In the genomic region with DNA sequence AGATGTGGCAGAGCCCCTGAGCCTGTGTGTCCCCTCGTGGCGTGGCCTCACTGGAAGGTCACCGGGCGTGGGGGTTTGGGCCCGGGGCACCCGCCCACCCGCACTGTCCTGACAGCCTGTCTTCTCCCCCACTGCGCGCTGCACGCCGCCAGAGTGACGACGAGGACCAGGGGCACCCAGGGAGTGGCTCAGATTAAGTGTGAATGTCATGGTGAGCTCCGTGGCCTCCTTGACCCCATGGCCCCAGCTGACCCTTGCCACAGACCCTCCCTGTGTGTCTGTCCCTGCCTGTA, we compare ENCODE assay signal across 19 cellular contexts. TPM values are rescaled to one million over a fixed set of nuclear protein-coding genes. Genes with fewer than 3 reads are reported as not detected.
DNase-seq lines count a peak whose midpoint lies in the region; ATAC-seq and TF ChIP-seq lines count a peak whose summit lies in the region.
"Had no signal": no experiment of that assay in that cellular context is flagged by ENCODE, and none has a peak within 500 bp of the region (broad histone marks: within the 10 kb centered on the region; RNA-seq: fewer than 3 reads in every experiment).

No MANE protein-coding gene starts in this region.

- H3K9me3 Mint-ChIP-seq in activated naive CD4-positive, alpha-beta T cell treated with anti-CD3 and anti-CD28 coated beads, Interleukin-2, amount 10 ng/mL, durations not matched to agents 7 days and 5 days: no peaks in the 10 kb centered on the region
- no peaks in the 10 kb centered on the region for H3K9me3 Mint-ChIP-seq in activated naive CD4-positive, alpha-beta T cell treated with anti-CD3 and anti-CD28 coated beads for 36 hours
- no peaks in the 10 kb centered on the region for H3K9me3 Mint-ChIP-seq in stimulated activated naive CD8-positive, alpha-beta T cell treated with anti-CD3 and anti-CD28 coated beads, Interleukin-15, amount 100 ng/mL, for 72 hours
- H3K9me3 Mint-ChIP-seq: CD4-positive, alpha-beta memory T cell; HFFc6 had no signal

- peaks cover 9% of the 10 kb centered on the region for H3K36me3 Mint-ChIP-seq in activated naive CD4-positive, alpha-beta T cell treated with anti-CD3 and anti-CD28 coated beads, Interleukin-2, amount 10 ng/mL, durations not matched to agents 7 days and 5 days
- H3K36me3 Mint-ChIP-seq in activated naive CD4-positive, alpha-beta T cell treated with anti-CD3 and anti-CD28 coated beads for 36 hours (ENCODE audit: low read depth): peaks cover 6% of the 10 kb centered on the region

- H3K27ac ChIP-seq in psoas muscle: peak overlapping the region; percentile 73
- H3K27ac ChIP-seq: 22Rv1 had no signal

- H3K27me3 Mint-ChIP-seq in activated naive CD4-positive, alpha-beta T cell treated with anti-CD3 and anti-CD28 coated beads, Interleukin-2, amount 10 ng/mL, durations not matched to agents 7 days and 5 days: no peaks in the 10 kb centered on the region
- no peaks in the 10 kb centered on the region for H3K27me3 Mint-ChIP-seq in activated naive CD4-positive, alpha-beta T cell treated with anti-CD3 and anti-CD28 coated beads for 36 hours (ENCODE audit: low read depth)
- no peaks in the 10 kb centered on the region for H3K27me3 Mint-ChIP-seq in stimulated activated naive CD8-positive, alpha-beta T cell treated with anti-CD3 and anti-CD28 coated beads, Interleukin-15, amount 100 ng/mL, for 72 hours
- H3K27me3 Mint-ChIP-seq: B cell; CD4-positive, alpha-beta memory T cell had no signal

- CTCF ChIA-PET in activated naive CD4-positive, alpha-beta T cell treated with anti-CD3 and anti-CD28 coated beads, Interleukin-2, amount 10 ng/mL, durations not matched to agents 7 days and 5 days (lab: Charles Lee): no interaction called here
- CTCF ChIA-PET in activated naive CD4-positive, alpha-beta T cell treated with anti-CD3 and anti-CD28 coated beads for 36 hours (lab: Charles Lee): no interaction called here

- DNase-seq in activated naive CD4-positive, alpha-beta T cell treated with anti-CD3 and anti-CD28 coated beads, Interleukin-2, amount 10 ng/mL, durations not matched to agents 7 days and 5 days: no peak
- DNase-seq in activated naive CD4-positive, alpha-beta T cell treated with anti-CD3 and anti-CD28 coated beads for 36 hours: no peak
- no peak for DNase-seq in stimulated activated naive CD8-positive, alpha-beta T cell treated with anti-CD3 and anti-CD28 coated beads, Interleukin-15, amount 100 ng/mL, for 72 hours
- no peak for DNase-seq in stimulated activated naive CD8-positive, alpha-beta T cell treated with anti-CD3 and anti-CD28 coated beads, Interleukin-15, Interleukin-2, amounts not matched to agents 100 U/mL and 50 U/mL, for 24 hours
- DNase-seq in psoas muscle: peak; percentile 14 to 45
- DNase-seq in putamen (ENCODE audit: low spot score): no peak
- DNase-seq: C1 segment of cervical spinal cord; Calu3; CD4-positive, alpha-beta memory T cell; COR-L47; DMS53; DMS79 treated with DMSO at 0.1 percent for 48 hours; GF-D8; GOT3; HFFc6 had no signal

- H3K36me3 ChIP-seq in psoas muscle (ENCODE audit: insufficient read depth in 1 of 2, low read depth in 1 of 2): peaks cover 7 to 60% of the 10 kb centered on the region in 2 donors

- peaks cover 26% of the 10 kb centered on the region for H3K4me1 ChIP-seq in psoas muscle
- H3K4me1 ChIP-seq: HAP-1 had no signal

- no peak for TF ChIP-seq CTCF in psoas muscle (IDR thresholded peaks at IDR 0.05)

- no peak overlapping the region for H3K4me3 Mint-ChIP-seq in activated naive CD4-positive, alpha-beta T cell treated with anti-CD3 and anti-CD28 coated beads, Interleukin-2, amount 10 ng/mL, durations not matched to agents 7 days and 5 days
- no peak overlapping the region for H3K4me3 Mint-ChIP-seq in activated naive CD4-positive, alpha-beta T cell treated with anti-CD3 and anti-CD28 coated beads for 36 hours
- H3K4me3 Mint-ChIP-seq in stimulated activated naive CD8-positive, alpha-beta T cell treated with anti-CD3 and anti-CD28 coated beads, Interleukin-15, amount 100 ng/mL, for 72 hours: no peak overlapping the region
- H3K4me3 Mint-ChIP-seq: B cell; CD4-positive, alpha-beta memory T cell; HFFc6 had no signal

- no peaks in the 10 kb centered on the region for H3K27me3 ChIP-seq in psoas muscle (ENCODE audit: insufficient read depth in 3 of 3, low read length in 2 of 3)

- no peak overlapping the region for H3K4me3 ChIP-seq in psoas muscle
- H3K4me3 ChIP-seq: HAP-1 had no signal

- H3K9me3 ChIP-seq in psoas muscle: no peaks in the 10 kb centered on the region
- H3K9me3 ChIP-seq: HAP-1 had no signal

- H3K27ac Mint-ChIP-seq in activated naive CD4-positive, alpha-beta T cell treated with anti-CD3 and anti-CD28 coated beads, Interleukin-2, amount 10 ng/mL, durations not matched to agents 7 days and 5 days: peak overlapping the region; percentile 7
- H3K27ac Mint-ChIP-seq in activated naive CD4-positive, alpha-beta T cell treated with anti-CD3 and anti-CD28 coated beads for 36 hours: no peak overlapping the region
- no peak overlapping the region for H3K27ac Mint-ChIP-seq in stimulated activated naive CD8-positive, alpha-beta T cell treated with anti-CD3 and anti-CD28 coated beads, Interleukin-15, amount 100 ng/mL, for 72 hours
- H3K27ac Mint-ChIP-seq: B cell; CD4-positive, alpha-beta memory T cell; HFFc6 had no signal

- 90 to 91% (median 90%) methylated on average over 8 to 14 of the region's 14 CpGs for WGBS in psoas muscle, 3 donors

- intact Hi-C loops in activated naive CD4-positive, alpha-beta T cell treated with anti-CD3 and anti-CD28 coated beads for 36 hours (cut with micrococcal nuclease): no loop called here
- intact Hi-C loops in psoas muscle (cut with DNase I): no loop called here

- ATAC-seq in stimulated activated naive CD8-positive, alpha-beta T cell treated with anti-CD3 and anti-CD28 coated beads, Interleukin-15, amount 100 ng/mL, for 72 hours: peak; percentile 8
- no peak for ATAC-seq in stimulated activated naive CD8-positive, alpha-beta T cell treated with anti-CD3 and anti-CD28 coated beads, Interleukin-15, Interleukin-2, amounts not matched to agents 100 U/mL and 50 U/mL, for 24 hours
- no peak for ATAC-seq in psoas muscle

- H3K4me1 Mint-ChIP-seq in activated naive CD4-positive, alpha-beta T cell treated with anti-CD3 and anti-CD28 coated beads, Interleukin-2, amount 10 ng/mL, durations not matched to agents 7 days and 5 days: no peaks in the 10 kb centered on the region
- H3K4me1 Mint-ChIP-seq in activated naive CD4-positive, alpha-beta T cell treated with anti-CD3 and anti-CD28 coated beads for 36 hours (ENCODE audit: low read depth): no peaks in the 10 kb centered on the region
- H3K4me1 Mint-ChIP-seq in stimulated activated naive CD8-positive, alpha-beta T cell treated with anti-CD3 and anti-CD28 coated beads, Interleukin-15, amount 100 ng/mL, for 72 hours: no peaks in the 10 kb centered on the region
- H3K4me1 Mint-ChIP-seq: B cell; CD4-positive, alpha-beta memory T cell had no signal

RNA-seq across cellular contexts. Expression of gene PRSS27, which starts 15.1 kb away (rescaled TPM):
- 1 to 10 TPM; 1.7 to 2.4 TPM for total RNA-seq in activated naive CD4-positive, alpha-beta T cell treated with anti-CD3 and anti-CD28 coated beads for 36 hours
- total RNA-seq in psoas muscle: under 1 TPM in 2 of 4 donors, not detected in 2; 0.22 to 0.34 TPM
- under 1 TPM; 0.07 to 0.20 (median 0.08) TPM for polyA plus RNA-seq in psoas muscle
- total RNA-seq: Daoy had no signal
- polyA plus RNA-seq: CD4-positive, alpha-beta memory T cell had no signal

RNA-seq across cellular contexts. Expression of gene KCTD5, which starts 22.6 kb away (rescaled TPM):
- total RNA-seq in activated naive CD4-positive, alpha-beta T cell treated with anti-CD3 and anti-CD28 coated beads for 36 hours: 10 to 100 TPM; 21.8 to 24.1 TPM
- total RNA-seq in psoas muscle: 10 to 100 TPM in 3 of 4 donors, 1 to 10 TPM in 1; 9.1 to 18.0 (median 16.7) TPM
- 10 to 100 TPM; 10.8 to 65.8 (median 24.1) TPM for polyA plus RNA-seq in psoas muscle

RNA-seq across cellular contexts. Expression of gene SRRM2, which starts 47.5 kb away (rescaled TPM):
- 100 to 1,000 TPM; 607 to 649 TPM for total RNA-seq in activated naive CD4-positive, alpha-beta T cell treated with anti-CD3 and anti-CD28 coated beads for 36 hours
- total RNA-seq in psoas muscle: 100 to 1,000 TPM; 277 to 413 (median 316) TPM
- polyA plus RNA-seq in psoas muscle: 100 to 1,000 TPM; 183 to 226 (median 216) TPM

Comparison
In these comparisons a context has a peak if more than half of its experiments do, and no peak if none do; other contexts are left out.
1. DNase-seq: peak in psoas muscle (2 of 2); none in activated naive CD4-positive, alpha-beta T cell treated with anti-CD3 and anti-CD28 coated beads, Interleukin-2, amount 10 ng/mL, durations not matched to agents 7 days and 5 days (single experiment), activated naive CD4-positive, alpha-beta T cell treated with anti-CD3 and anti-CD28 coated beads for 36 hours (single experiment), stimulated activated naive CD8-positive, alpha-beta T cell treated with anti-CD3 and anti-CD28 coated beads, Interleukin-15, amount 100 ng/mL, for 72 hours (0 of 2), stimulated activated naive CD8-positive, alpha-beta T cell treated with anti-CD3 and anti-CD28 coated beads, Interleukin-15, Interleukin-2, amounts not matched to agents 100 U/mL and 50 U/mL, for 24 hours (single experiment) and putamen (single experiment).